8 cellular contexts compared by ENCODE assay signal in the genomic region with DNA sequence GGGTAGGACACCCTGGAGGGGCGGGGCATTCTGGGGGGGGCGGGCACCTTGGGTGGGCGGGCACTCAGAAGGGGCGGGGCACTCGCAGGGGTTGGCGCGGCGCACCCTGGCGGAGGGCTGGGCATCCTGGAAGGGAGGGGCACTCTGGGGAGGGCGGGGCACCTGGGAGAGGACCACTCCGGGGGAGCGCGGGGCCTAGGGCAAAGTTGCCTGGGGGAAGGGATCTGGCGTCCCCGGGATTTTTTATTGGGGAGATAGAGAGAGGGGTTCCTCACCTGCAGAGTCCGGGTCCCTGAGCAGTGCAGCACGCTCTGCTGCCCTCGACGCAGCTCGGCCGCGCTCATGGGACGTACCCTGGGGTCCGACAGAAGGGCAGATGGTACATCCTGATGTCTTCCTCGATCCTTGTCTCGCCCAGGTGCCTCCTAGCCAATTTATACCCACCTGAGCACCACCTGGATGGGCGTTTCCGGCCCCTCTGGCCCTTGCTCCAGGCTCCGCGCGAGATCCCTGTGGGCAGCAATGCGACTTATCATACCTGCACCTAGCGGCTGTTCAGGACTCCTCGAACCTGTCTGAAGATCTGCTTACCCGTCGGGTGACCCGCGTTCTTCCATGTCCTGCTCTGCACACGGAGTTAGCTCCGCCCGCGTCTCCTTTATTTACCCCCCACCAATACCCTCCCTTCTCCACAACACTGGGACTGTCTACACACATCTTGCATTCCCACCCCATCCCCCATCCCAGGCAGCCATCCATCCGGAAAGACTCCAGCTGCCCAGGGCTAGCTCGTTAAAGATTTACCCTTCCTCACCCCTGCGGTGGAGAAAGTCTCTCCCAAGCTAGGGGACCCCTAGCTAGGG. TPM values are rescaled to one million over a fixed set of nuclear protein-coding genes. Genes with fewer than 3 reads are reported as not detected.
DNase-seq lines count a peak whose midpoint lies in the region; ATAC-seq lines count a peak whose summit lies in the region.

A gene (minus strand): TSS at position 633 of the 863 bp plus-strand sequence. CDS start 16 bp downstream, at position 617.

- intact Hi-C loops in Right ventricle myocardium inferior (cut with DNase I) = no loop called here
- intact Hi-C loops in cardiac septum (cut with DNase I) = no loop called here
- intact Hi-C loops in left ventricle myocardium superior (cut with micrococcal nuclease) = no loop called here

- H3K4me3 Mint-ChIP-seq in activated T-cell treated with anti-CD3 and anti-CD28 coated beads, Interleukin-2, amount 50 U/mL, for 4 hours = peak within 1 kb of the TSS; percentile 13

- in situ Hi-C loops in KBM-7 (cut with MboI; ENCODE audit: low pct_unique_long_range_greater_than_20kb, low sequenced_read_pairs) = no loop called here

- no peaks in the 10 kb centered on the region for H3K36me3 Mint-ChIP-seq in activated T-cell treated with anti-CD3 and anti-CD28 coated beads, Interleukin-2, amount 50 U/mL, for 4 hours (ENCODE audit: insufficient read depth)

- DNase-seq in Right ventricle myocardium inferior (ENCODE audit: missing footprints) = no peak
- no peak for DNase-seq in cardiac septum (ENCODE audit: low spot score)
- no peak for DNase-seq in activated T-cell treated with anti-CD3 and anti-CD28 coated beads, Interleukin-2, amount 50 U/mL, for 4 hours
- peak; percentile 58 for DNase-seq in left ventricle myocardium superior
- peak; percentile 90 for DNase-seq in retina
- DNase-seq in NAMALWA (ENCODE audit: low spot score) = no peak
- no peak for DNase-seq in KBM-7

- peaks cover 7% of the 10 kb centered on the region for H3K9me3 Mint-ChIP-seq in activated T-cell treated with anti-CD3 and anti-CD28 coated beads, Interleukin-2, amount 50 U/mL, for 4 hours

- peaks cover 4% of the 10 kb centered on the region for H3K4me1 Mint-ChIP-seq in activated T-cell treated with anti-CD3 and anti-CD28 coated beads, Interleukin-2, amount 50 U/mL, for 4 hours (ENCODE audit: low read depth)

- H3K27me3 Mint-ChIP-seq in activated T-cell treated with anti-CD3 and anti-CD28 coated beads, Interleukin-2, amount 50 U/mL, for 4 hours (ENCODE audit: low read depth) = peaks cover 37% of the 10 kb centered on the region

- peak; percentile 67 for ATAC-seq in Right ventricle myocardium inferior
- ATAC-seq in activated T-cell treated with anti-CD3 and anti-CD28 coated beads, Interleukin-2, amount 50 U/mL, for 4 hours = peak; percentile 46 to 68
- peak; percentile 82 for ATAC-seq in left ventricle myocardium superior
- no peak for ATAC-seq in GM21360 (IDR thresholded peaks at IDR 0.05; ENCODE audit: unreplicated experiment)

RNA-seq across cellular contexts. Expression of the gene that starts here (rescaled TPM):
- total RNA-seq in Right ventricle myocardium inferior (not detected), cardiac septum (not detected), left ventricle myocardium superior (not detected)
- total RNA-seq in activated T-cell treated with anti-CD3 and anti-CD28 coated beads, Interleukin-2, amount 50 U/mL, for 4 hours = under 1 TPM in 1 of 3 donors, not detected in 2; 0.10 TPM

Comparison
In these comparisons a context has a peak if more than half of its experiments do, and no peak if none do; other contexts are left out.
1. Peak in ATAC-seq in Right ventricle myocardium inferior; RNA of the gene not detected or under 1 TPM.
2. Peak in ATAC-seq in activated T-cell treated with anti-CD3 and anti-CD28 coated beads, Interleukin-2, amount 50 U/mL, for 4 hours; RNA of the gene not detected or under 1 TPM.
3. Peak in DNase-seq and ATAC-seq in left ventricle myocardium superior; RNA of the gene not detected or under 1 TPM.